In the genomic region with DNA sequence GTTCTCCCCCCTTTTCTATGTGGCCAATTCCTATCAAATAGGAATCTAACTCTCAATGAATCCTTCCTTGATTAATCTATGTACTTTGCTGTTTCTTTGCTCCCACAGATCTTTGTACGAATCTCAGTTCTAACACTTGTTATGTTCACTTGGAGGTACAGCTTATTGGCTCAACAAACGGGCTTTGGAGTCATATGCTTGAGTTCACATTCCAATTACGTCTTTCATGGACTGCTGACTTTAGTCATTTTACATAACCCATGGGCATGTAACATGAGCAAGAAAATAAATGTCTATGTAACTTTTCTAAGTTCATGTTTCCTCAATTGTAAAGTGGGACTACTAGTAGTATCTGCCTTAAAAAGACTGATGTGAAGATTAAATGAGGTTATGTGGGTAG, we compare ENCODE assay signal across 9 cellular contexts.
"Had no signal": no experiment of that assay in that cellular context is flagged by ENCODE, and none has a peak within 500 bp of the region (broad histone marks: within the 10 kb centered on the region; RNA-seq: fewer than 3 reads in every experiment).

No MANE protein-coding gene starts in this region.

- H3K27ac ChIP-seq: GM23248, HL-60 had no signal

- H3K36me3 ChIP-seq: HAP-1 had no signal

- H3K4me3 ChIP-seq: GM23248, HAP-1 had no signal

- H3K9me3 ChIP-seq: HAP-1 had no signal

- H3K4me1 Mint-ChIP-seq: IgD-negative memory B cell had no signal

- H3K4me3 Mint-ChIP-seq: HFFc6, IgD-negative memory B cell had no signal

- H3K36me3 Mint-ChIP-seq: IgD-negative memory B cell had no signal

- H3K27ac Mint-ChIP-seq: HFFc6, IgD-negative memory B cell had no signal

- H3K4me1 ChIP-seq: HAP-1 had no signal

- ATAC-seq: HCT116, HepG2 had no signal

- DNase-seq: GM23248, GOT3, H7, HFFc6 had no signal
